In the genomic region with DNA sequence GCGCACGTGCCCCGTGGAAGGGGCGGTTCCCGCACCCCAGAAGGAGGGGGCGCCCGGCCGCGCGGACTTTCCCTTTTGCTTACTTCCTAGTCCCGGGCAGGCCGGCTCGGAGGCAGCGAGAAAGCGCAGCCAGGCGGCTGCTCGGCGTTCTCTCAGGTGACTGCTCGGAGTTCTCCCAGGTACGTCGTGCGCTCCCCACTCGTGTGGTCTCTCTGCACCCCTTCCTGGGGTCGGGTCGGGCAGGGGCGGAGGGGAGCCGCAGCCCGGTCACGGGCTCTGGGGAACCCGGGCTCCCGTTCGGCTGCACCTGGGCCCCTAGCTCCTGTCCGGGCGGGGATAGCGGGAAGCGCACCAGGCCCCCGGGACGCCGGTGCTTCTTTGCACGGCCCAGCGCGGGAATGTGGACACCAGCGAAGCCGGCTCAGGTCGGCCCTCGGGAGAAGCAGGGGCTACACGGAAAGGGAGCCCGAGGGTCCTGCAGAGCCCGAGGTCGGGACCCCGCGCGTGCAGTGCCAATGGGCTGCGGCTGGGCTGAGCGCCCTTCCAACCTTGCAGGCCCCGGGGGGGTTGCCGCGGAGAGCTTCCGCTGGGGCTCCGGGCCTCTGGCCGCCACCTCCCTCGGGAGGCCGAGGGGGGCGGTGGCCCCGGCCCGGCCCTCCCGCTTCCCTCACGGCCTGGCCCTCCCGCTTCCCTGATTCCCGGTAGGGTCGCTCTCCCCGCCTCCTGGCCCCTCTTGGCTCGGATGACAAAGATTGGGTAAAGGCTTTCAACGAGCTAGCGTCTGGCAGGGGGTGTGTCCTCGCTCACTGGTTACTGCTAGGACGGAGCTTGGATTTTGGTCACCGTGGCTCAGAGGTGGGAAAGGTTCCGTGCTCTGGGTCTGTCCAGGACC, we compare ENCODE assay signal across 8 cellular contexts. TPM values are rescaled to one million over a fixed set of nuclear protein-coding genes. Genes with fewer than 3 reads are reported as not detected.
DNase-seq lines count a peak whose midpoint lies in the region; ATAC-seq lines count a peak whose summit lies in the region.

A gene with protein sequence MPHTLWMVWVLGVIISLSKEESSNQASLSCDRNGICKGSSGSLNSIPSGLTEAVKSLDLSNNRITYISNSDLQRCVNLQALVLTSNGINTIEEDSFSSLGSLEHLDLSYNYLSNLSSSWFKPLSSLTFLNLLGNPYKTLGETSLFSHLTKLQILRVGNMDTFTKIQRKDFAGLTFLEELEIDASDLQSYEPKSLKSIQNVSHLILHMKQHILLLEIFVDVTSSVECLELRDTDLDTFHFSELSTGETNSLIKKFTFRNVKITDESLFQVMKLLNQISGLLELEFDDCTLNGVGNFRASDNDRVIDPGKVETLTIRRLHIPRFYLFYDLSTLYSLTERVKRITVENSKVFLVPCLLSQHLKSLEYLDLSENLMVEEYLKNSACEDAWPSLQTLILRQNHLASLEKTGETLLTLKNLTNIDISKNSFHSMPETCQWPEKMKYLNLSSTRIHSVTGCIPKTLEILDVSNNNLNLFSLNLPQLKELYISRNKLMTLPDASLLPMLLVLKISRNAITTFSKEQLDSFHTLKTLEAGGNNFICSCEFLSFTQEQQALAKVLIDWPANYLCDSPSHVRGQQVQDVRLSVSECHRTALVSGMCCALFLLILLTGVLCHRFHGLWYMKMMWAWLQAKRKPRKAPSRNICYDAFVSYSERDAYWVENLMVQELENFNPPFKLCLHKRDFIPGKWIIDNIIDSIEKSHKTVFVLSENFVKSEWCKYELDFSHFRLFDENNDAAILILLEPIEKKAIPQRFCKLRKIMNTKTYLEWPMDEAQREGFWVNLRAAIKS (plus strand): TSS at position 99 of the 892 bp plus-strand sequence. CDS start 18,628 bp downstream, outside the sequence.

- H3K4me1 ChIP-seq in iPS DF 6.9 (ENCODE audit: control insufficient read depth, insufficient read depth, low read length): no peaks in the 10 kb centered on the region

- H3K36me3 ChIP-seq in iPS DF 6.9 (ENCODE audit: control insufficient read depth, insufficient read depth, low read length): no peaks in the 10 kb centered on the region

- H3K27ac ChIP-seq in adipose tissue (ENCODE audit: low read depth, low read length) (no peak within 1 kb of the TSS), iPS DF 6.9 (ENCODE audit: low read length) (no peak within 1 kb of the TSS)

- H3K27me3 ChIP-seq in iPS DF 6.9 (ENCODE audit: control insufficient read depth, insufficient read depth, low read length): peaks cover 19% of the 10 kb centered on the region

- H3K9me3 ChIP-seq in iPS DF 6.9 (ENCODE audit: control insufficient read depth, insufficient read depth, low read length): peaks cover 1% of the 10 kb centered on the region; the same call in 1 of the 2 replicates

- H3K4me3 ChIP-seq in iPS DF 6.9 (ENCODE audit: low read length): peak within 1 kb of the TSS; percentile 48; the same call in 1 of the 2 replicates
- peak within 1 kb of the TSS; percentile 57 for H3K4me3 ChIP-seq in skeletal muscle cell (ENCODE audit: low read depth, low read length)

- peak; percentile 82 for ATAC-seq in HG03097 (IDR thresholded peaks at IDR 0.05; ENCODE audit: low FRiP score, unreplicated experiment)

- DNase-seq in NCI-H82 (lab: John Stamatoyannopoulos, UW) (peak; percentile 43), NCI-H82 treated with DMSO at 0.1 percent for 48 hours (lab: John Stamatoyannopoulos, UW; ENCODE audit: unreplicated experiment) (no peak), SW480 (ENCODE audit: low spot score) (peak; percentile 48), iPS DF 6.9 (ENCODE audit: low read depth, low spot score) (peak; percentile 22), skeletal muscle cell (ENCODE audit: low read depth) (no peak), NCI-H1930 (lab: John Stamatoyannopoulos, UW) (no peak)

- WGBS in adipose tissue, 3 donors: 0 to 1% (median 1%) methylated on average over 68 to 79 of the region's 79 CpGs
- WGBS in iPS DF 6.9 (ENCODE audit: insufficient coverage, insufficient read length): no CpG with 5 or more reads among the region's 79 CpGs

RNA-seq across cellular contexts. Expression of the gene that starts here (rescaled TPM):
- polyA plus RNA-seq in adipose tissue: 10 to 100 TPM in 2 of 3 donors, 1 to 10 TPM in 1; 2.3 to 19.2 (median 11.0) TPM

Comparison
In these comparisons a context has a peak if more than half of its experiments do, and no peak if none do; other contexts are left out.
1. DNase-seq: peak in NCI-H82 (single experiment), SW480 (single experiment) and iPS DF 6.9 (single experiment); none in NCI-H82 treated with DMSO at 0.1 percent for 48 hours (single experiment), skeletal muscle cell (single experiment) and NCI-H1930 (0 of 2).